ENCODE assay signal across 8 cellular contexts in the genomic region with DNA sequence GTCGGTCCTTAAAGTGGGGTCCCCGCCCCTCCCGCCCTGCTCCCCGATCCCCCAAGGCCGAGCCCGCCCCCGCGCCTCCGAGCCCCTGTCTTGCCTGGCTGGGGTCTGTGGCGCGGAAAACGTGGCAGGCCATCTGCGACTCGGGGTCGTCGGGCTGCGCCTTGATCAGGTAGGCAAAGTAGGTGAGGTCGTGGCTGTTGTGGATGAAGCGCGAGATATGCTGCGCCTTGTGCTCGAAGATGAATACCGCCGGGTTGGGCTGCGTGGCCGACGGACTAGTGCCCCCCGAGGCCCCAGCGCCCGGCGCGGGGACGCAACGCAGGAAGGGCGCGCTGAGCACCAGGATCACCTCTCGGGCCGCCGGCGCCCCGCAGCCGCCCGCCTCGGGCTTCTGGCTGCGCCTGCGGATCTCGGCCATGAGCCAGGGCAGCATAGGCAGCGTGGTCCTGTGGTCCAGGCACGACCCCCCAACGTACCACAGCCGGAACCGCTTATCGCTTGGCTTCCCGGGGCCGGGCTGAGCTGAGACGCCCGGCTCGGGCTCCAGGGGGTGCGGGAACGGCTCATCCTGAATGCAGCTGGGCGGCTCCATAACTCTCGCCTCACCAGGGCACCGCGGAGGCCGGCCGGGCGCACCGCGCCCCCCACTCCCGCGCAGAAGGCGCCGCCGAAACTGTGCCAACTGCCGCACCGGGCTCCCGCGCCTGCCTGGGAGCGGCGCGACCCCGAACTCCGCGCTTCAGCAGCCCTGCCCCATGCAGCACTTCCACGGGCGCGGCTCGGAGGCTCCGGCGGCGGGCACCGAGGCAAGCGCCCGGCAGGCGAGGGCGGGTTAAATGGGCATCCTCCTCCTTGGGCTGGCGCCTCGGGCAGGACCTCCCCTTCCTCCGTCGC. TPM values are rescaled to one million over a fixed set of nuclear protein-coding genes. Genes with fewer than 3 reads are reported as not detected.
DNase-seq lines count a peak whose midpoint lies in the region; ATAC-seq and TF ChIP-seq lines count a peak whose summit lies in the region.

No MANE protein-coding gene starts in this region.

- H3K9me3 Mint-ChIP-seq in stimulated activated naive B cell treated with anti-CD40 and anti-IgM and Interleukin-4, amounts not matched to agents 10 μg/mL and 1 μg/mL and 100 μg/mL, for 72 hours, result no peaks in the 10 kb centered on the region

- TF ChIP-seq RAD21 in liver (IDR thresholded peaks at IDR 0.05), result no peak

- no peak for TF ChIP-seq CTCF in choroid plexus epithelial cell (conservative IDR thresholded peaks at IDR 0.05; ENCODE audit: low read depth, low read length)
- TF ChIP-seq CTCF in liver (IDR thresholded peaks at IDR 0.05; ENCODE audit: low read depth, low read length, missing input control), result no peak

- H3K9ac ChIP-seq in liver (ENCODE audit: low read depth in 1 of 2, low read length in 2 of 2), result peak overlapping the region in 1 of 2 donors; percentile 47

- peaks cover 0 to 17% (median 9%) of the 10 kb centered on the region in 4 donors for H3K4me1 ChIP-seq in liver (ENCODE audit: control insufficient read depth in 4 of 4, insufficient read depth in 4 of 4, low read length in 3 of 4)

- H3K4me3 ChIP-seq in choroid plexus epithelial cell (ENCODE audit: low read depth, low read length) (peak overlapping the region; percentile 78), liver (ENCODE audit: low read depth in 1 of 3, low read length in 3 of 3) (peak overlapping the region; percentile 82 to 97 (median 93))

- no peaks in the 10 kb centered on the region for H3K9me3 ChIP-seq in T-helper 17 cell (ENCODE audit: control insufficient read depth, low read length, poor library complexity, severe bottlenecking)
- no peaks in the 10 kb centered on the region for H3K9me3 ChIP-seq in liver (ENCODE audit: control insufficient read depth in 4 of 4, low read length in 3 of 4)

- H3K27me3 ChIP-seq in liver (ENCODE audit: control insufficient read depth in 4 of 4, insufficient read depth in 4 of 4, low read length in 3 of 4), result no peaks in the 10 kb centered on the region

- under 1% methylated on average over 100 of the region's 100 CpGs for WGBS in liver

- H3K4me1 Mint-ChIP-seq in T-helper 17 cell, result peaks cover 11% of the 10 kb centered on the region
- peaks cover 12 to 32% of the 10 kb centered on the region in 2 donors for H3K4me1 Mint-ChIP-seq in stimulated activated naive B cell treated with anti-CD40 and anti-IgM and Interleukin-4, amounts not matched to agents 10 μg/mL and 1 μg/mL and 100 μg/mL, for 72 hours

- H3K36me3 ChIP-seq in liver (ENCODE audit: control insufficient read depth in 4 of 4, insufficient read depth in 3 of 4, low read depth in 1 of 4, low read length in 3 of 4), result no peaks in the 10 kb centered on the region

- H3K27ac Mint-ChIP-seq in T-helper 17 cell, result no peak overlapping the region
- peak overlapping the region; percentile 71 for H3K27ac Mint-ChIP-seq in stimulated activated naive B cell treated with anti-CD40 and anti-IgM and Interleukin-4, amounts not matched to agents 10 μg/mL and 1 μg/mL and 100 μg/mL, for 72 hours

- H3K4me3 Mint-ChIP-seq in T-helper 17 cell, result peak overlapping the region; percentile 100
- peak overlapping the region; percentile 89 to 99 for H3K4me3 Mint-ChIP-seq in stimulated activated naive B cell treated with anti-CD40 and anti-IgM and Interleukin-4, amounts not matched to agents 10 μg/mL and 1 μg/mL and 100 μg/mL, for 72 hours

- H3K27ac ChIP-seq in liver (ENCODE audit: low read depth in 1 of 2, low read length in 2 of 2), result peak overlapping the region; percentile 85 to 92

- H3K27me3 Mint-ChIP-seq in T-helper 17 cell, result peaks cover 71% of the 10 kb centered on the region
- peaks cover 42 to 60% of the 10 kb centered on the region in 2 donors for H3K27me3 Mint-ChIP-seq in stimulated activated naive B cell treated with anti-CD40 and anti-IgM and Interleukin-4, amounts not matched to agents 10 μg/mL and 1 μg/mL and 100 μg/mL, for 72 hours

- ATAC-seq in GM21390 (IDR thresholded peaks at IDR 0.05; ENCODE audit: unreplicated experiment) (peak; percentile 27), HG03575 (IDR thresholded peaks at IDR 0.05; ENCODE audit: extremely low read depth, insufficient number of reproducible peaks, low FRiP score, unreplicated experiment) (peak; percentile 1), T-helper 17 cell (peak; percentile 48)
- ATAC-seq in stimulated activated naive B cell treated with anti-CD40 and anti-IgM and Interleukin-4, amounts not matched to agents 10 μg/mL and 1 μg/mL and 100 μg/mL, for 72 hours (replicated peaks), result peak; percentile 29 to 33

- DNase-seq in ELF-1 (ENCODE audit: low read depth, low spot score) (peak; percentile 74), T-helper 17 cell (peak in 2 of 3 donors; percentile 7 to 16), choroid plexus epithelial cell (ENCODE audit: low read depth) (no peak), kidney glomerular epithelial cell (lab: John Stamatoyannopoulos, UW) (no peak)
- DNase-seq in stimulated activated naive B cell treated with anti-CD40 and anti-IgM and Interleukin-4, amounts not matched to agents 10 μg/mL and 1 μg/mL and 100 μg/mL, for 72 hours, result peak; percentile 14

- H3K36me3 Mint-ChIP-seq in T-helper 17 cell (ENCODE audit: low read depth), result peaks cover 7% of the 10 kb centered on the region
- H3K36me3 Mint-ChIP-seq in stimulated activated naive B cell treated with anti-CD40 and anti-IgM and Interleukin-4, amounts not matched to agents 10 μg/mL and 1 μg/mL and 100 μg/mL, for 72 hours, result peaks cover 0 to 3% of the 10 kb centered on the region in 2 donors

TF ChIP-seq in liver, 16 proteins besides CTCF, POLR2A, EP300 and RAD21:
- TF ChIP-seq HNF4A (conservative IDR thresholded peaks at IDR 0.05) (no peak), FOXA1 (IDR thresholded peaks at IDR 0.05) (no peak)

RNA-seq across cellular contexts. Expression of a gene that starts 0.5 kb away (rescaled TPM):
- 10 to 100 TPM; 64.9 to 67.1 TPM for total RNA-seq in T-helper 17 cell
- total RNA-seq in liver, result 10 to 100 TPM in 1 of 2 donors, 1 to 10 TPM in 1; 9.2 to 11.1 TPM
- polyA plus RNA-seq in liver, result 1 to 10 TPM; 2.3 to 3.8 TPM

RNA-seq across cellular contexts. Expression of a gene that starts 56.2 kb away (rescaled TPM):
- total RNA-seq in T-helper 17 cell, result 100 to 1,000 TPM; 192 to 215 TPM
- 10 to 100 TPM; 10.1 to 33.9 TPM for total RNA-seq in liver
- polyA plus RNA-seq in liver, result 100 to 1,000 TPM in 1 of 2 donors, 10 to 100 TPM in 1; 54.9 to 149 TPM

Comparison
In these comparisons a context has a peak if more than half of its experiments do, and no peak if none do; other contexts are left out.
1. DNase-seq: peak in ELF-1 (single experiment), T-helper 17 cell (2 of 3) and stimulated activated naive B cell treated with anti-CD40 and anti-IgM and Interleukin-4, amounts not matched to agents 10 μg/mL and 1 μg/mL and 100 μg/mL, for 72 hours (single experiment); none in choroid plexus epithelial cell (single experiment) and kidney glomerular epithelial cell (single experiment).
2. RNA of a gene that starts 0.5 kb away (total RNA-seq): 64.9 to 67.1 TPM in T-helper 17 cell; 9.2 to 11.1 TPM in liver; every median in the first group is over 4 times any median in the second.
3. RNA of a gene that starts 56.2 kb away (total RNA-seq): 192 to 215 TPM in T-helper 17 cell; 10.1 to 33.9 TPM in liver; every median in the first group is over 4 times any median in the second.
4. Peak in every context shown above with its lines, with median percentiles within 50 percentile points of each other: ATAC-seq.